Comparison of ENCODE assay signal across 1 cellular context in genomic region chr17:41544497-41544896, GRCh38.
TF ChIP-seq lines count a peak whose summit lies in the region.

No MANE protein-coding gene starts in this region.

TF ChIP-seq in K562, 482 proteins besides CTCF, POLR2A, EP300 and RAD21:
- no peak for TF ChIP-seq JUNB (CRISPR knock-in tag; conservative IDR thresholded peaks at IDR 0.05)
- no peak for TF ChIP-seq PCBP2 (IDR thresholded peaks at IDR 0.05; ENCODE audit: low read depth, low read length, poor library complexity, severe bottlenecking)
